In genomic region chr16:85302018-85302847, GRCh38 we compare ENCODE assay signal across 1 cellular context.
TF ChIP-seq lines count a peak whose summit lies in the region.

No MANE protein-coding gene starts in this region.

TF ChIP-seq in HEK293, 187 proteins besides CTCF, POLR2A, EP300 and RAD21 (continued from another document):
- TF ChIP-seq ZNF701 (tag by site-specific recombination; IDR thresholded peaks at IDR 0.05) = no peak
- no peak for TF ChIP-seq SCRT1 (tag by site-specific recombination; IDR thresholded peaks at IDR 0.05; ENCODE audit: borderline replicate concordance)
- TF ChIP-seq MEIS1 (CRISPR knock-in tag; IDR thresholded peaks at IDR 0.05; ENCODE audit: borderline replicate concordance) = no peak
- TF ChIP-seq FEZF1 (tag by site-specific recombination; IDR thresholded peaks at IDR 0.05) = no peak
- TF ChIP-seq ZNF114 (tag by site-specific recombination; IDR thresholded peaks at IDR 0.05) = no peak
- TF ChIP-seq ZNF596 (tag by site-specific recombination; IDR thresholded peaks at IDR 0.05) = no peak
- no peak for TF ChIP-seq ZBTB26 (tag by site-specific recombination; optimal IDR thresholded peaks at IDR 0.05)
- no peak for TF ChIP-seq ZNF37A (tag by site-specific recombination; IDR thresholded peaks at IDR 0.05)
- no peak for TF ChIP-seq ZSCAN23 (tag by site-specific recombination; IDR thresholded peaks at IDR 0.05)
- 0 out of 2 replicates have a peak, but pooled peaks have one; percentile 14 for TF ChIP-seq IKZF3 (tag by site-specific recombination; IDR thresholded peaks at IDR 0.05)
- no peak for TF ChIP-seq ZEB2 (tag by site-specific recombination; IDR thresholded peaks at IDR 0.05)
- TF ChIP-seq PATZ1 (tag by site-specific recombination; IDR thresholded peaks at IDR 0.05) = peak; percentile 38; the same call in 1 of the 2 replicates
- no peak for TF ChIP-seq ZNF513 (tag by site-specific recombination; IDR thresholded peaks at IDR 0.05)
- TF ChIP-seq MZF1 (tag by site-specific recombination; IDR thresholded peaks at IDR 0.05; ENCODE audit: borderline replicate concordance) = no peak
- peak; percentile 80 for TF ChIP-seq ZBTB20 (tag by site-specific recombination; IDR thresholded peaks at IDR 0.05)
- no peak for TF ChIP-seq ZNF76 (tag by site-specific recombination; IDR thresholded peaks at IDR 0.05; ENCODE audit: borderline replicate concordance, low read depth)
